ENCODE assay signal across 24 cellular contexts in the genomic region with DNA sequence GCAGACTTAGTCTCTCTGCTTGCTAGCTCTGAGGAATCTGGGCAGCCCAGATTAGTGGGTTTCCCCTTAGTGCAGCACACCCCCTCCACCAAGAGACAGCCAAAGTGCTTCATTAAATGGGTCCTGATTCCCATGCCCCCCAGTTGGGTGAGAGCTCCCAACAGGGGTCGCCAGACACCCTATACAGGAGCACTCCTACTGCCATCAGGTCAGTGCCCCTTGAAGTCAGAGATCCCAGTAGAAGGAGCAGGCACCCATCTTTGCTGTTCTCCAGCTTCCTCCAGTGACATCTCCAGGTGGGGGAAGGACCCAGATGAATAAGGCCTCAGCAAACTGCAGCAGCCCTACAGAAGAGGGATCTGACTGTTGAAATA. TPM values are rescaled to one million over a fixed set of nuclear protein-coding genes. Genes with fewer than 3 reads are reported as not detected.
"Had no signal": no experiment of that assay in that cellular context is flagged by ENCODE, and none has a peak within 500 bp of the region (broad histone marks: within the 10 kb centered on the region; RNA-seq: fewer than 3 reads in every experiment).

No MANE protein-coding gene starts in this region.

- H3K27me3 ChIP-seq: body of pancreas, right lobe of liver, testis had no signal

- H3K9me3 Mint-ChIP-seq: activated CD4-positive, alpha-beta T cell treated with anti-CD3 and anti-CD28 coated beads, Interleukin-2, amount 10 ng/mL, durations not matched to agents 24 days and 14 days had no signal

- H3K4me1 ChIP-seq: body of pancreas, foreskin keratinocyte, heart left ventricle, psoas muscle, right lobe of liver, spleen, testis had no signal

- H3K36me3 Mint-ChIP-seq: immature natural killer cell had no signal

- H3K27ac Mint-ChIP-seq: activated CD4-positive, alpha-beta T cell treated with anti-CD3 and anti-CD28 coated beads, Interleukin-2, amount 10 ng/mL, durations not matched to agents 24 days and 14 days; activated CD8-positive, alpha-beta T cell treated with anti-CD3 and anti-CD28 coated beads, Interleukin-2, amount 10 ng/mL, durations not matched to agents 7 days and 5 days; activated naive CD8-positive, alpha-beta T cell; immature natural killer cell; natural killer cell treated with Interleukin-12 subunit alpha and Interleukin-12 subunit beta and Interleukin-15 and Interleukin-18, amount 100 ng/mL, for 72 hours; stimulated activated naive CD8-positive, alpha-beta T cell treated with anti-CD3 and anti-CD28 coated beads, Interleukin-15, amount 100 ng/mL, for 72 hours; T-helper 17 cell had no signal

- ATAC-seq: activated CD8-positive, alpha-beta T cell treated with anti-CD3 and anti-CD28 coated beads, Interleukin-2, amount 10 ng/mL, durations not matched to agents 7 days and 5 days; body of pancreas; heart left ventricle; psoas muscle; right lobe of liver; stimulated activated naive CD8-positive, alpha-beta T cell treated with anti-CD3 and anti-CD28 coated beads, Interleukin-15, amount 100 ng/mL, for 72 hours; T-helper 17 cell had no signal

- H3K4me1 Mint-ChIP-seq: activated CD4-positive, alpha-beta T cell treated with anti-CD3 and anti-CD28 coated beads, Interleukin-2, amount 10 ng/mL, durations not matched to agents 24 days and 14 days; immature natural killer cell; stimulated activated naive CD8-positive, alpha-beta T cell treated with anti-CD3 and anti-CD28 coated beads, Interleukin-15, amount 100 ng/mL, for 72 hours had no signal

- H3K4me3 ChIP-seq: body of pancreas, coronary artery, heart left ventricle, psoas muscle, right lobe of liver, spleen, testis had no signal

- DNase-seq: activated CD4-positive, alpha-beta T cell treated with anti-CD3 and anti-CD28 coated beads, Interleukin-2, amount 10 ng/mL, durations not matched to agents 24 days and 14 days; activated CD4-positive, CD25-positive, alpha-beta regulatory T cell; activated CD8-positive, alpha-beta memory T cell treated with anti-CD3 and anti-CD28 coated beads, Interleukin-2, amount 50 U/mL, for 4 hours; activated CD8-positive, alpha-beta T cell treated with anti-CD3 and anti-CD28 coated beads, Interleukin-2, amount 10 ng/mL, durations not matched to agents 7 days and 5 days; activated effector memory CD4-positive, alpha-beta T cell treated with anti-CD3 and anti-CD28 coated beads, Interleukin-2, amount 50 U/mL, for 16 hours; activated T-cell treated with anti-CD3 and anti-CD28 coated beads, Interleukin-2, amount 50 U/mL, for 48 hours; amniotic stem cell; body of pancreas; central memory CD4-positive, alpha-beta T cell; effector CD4-positive, alpha-beta T cell; foreskin keratinocyte; heart left ventricle; immature natural killer cell; mesenchymal stem cell; occipital lobe; psoas muscle; right lobe of liver; spleen; stimulated activated naive CD8-positive, alpha-beta T cell treated with anti-CD3 and anti-CD28 coated beads, Interleukin-15, amount 100 ng/mL, for 72 hours; T-helper 17 cell; testis had no signal

- H3K9me3 ChIP-seq: body of pancreas, psoas muscle, right lobe of liver, testis had no signal

- H3K27ac ChIP-seq: body of pancreas, coronary artery, foreskin keratinocyte, heart left ventricle, psoas muscle, right lobe of liver, spleen, testis had no signal

- H3K4me3 Mint-ChIP-seq: activated CD4-positive, alpha-beta T cell treated with anti-CD3 and anti-CD28 coated beads, Interleukin-2, amount 10 ng/mL, durations not matched to agents 24 days and 14 days; activated CD8-positive, alpha-beta T cell treated with anti-CD3 and anti-CD28 coated beads, Interleukin-2, amount 10 ng/mL, durations not matched to agents 7 days and 5 days; activated naive CD8-positive, alpha-beta T cell; immature natural killer cell; natural killer cell treated with Interleukin-12 subunit alpha and Interleukin-12 subunit beta and Interleukin-15 and Interleukin-18, amount 100 ng/mL, for 72 hours; stimulated activated naive CD8-positive, alpha-beta T cell treated with anti-CD3 and anti-CD28 coated beads, Interleukin-15, amount 100 ng/mL, for 72 hours; T-helper 17 cell had no signal

- H3K36me3 ChIP-seq: heart left ventricle, right lobe of liver, spleen had no signal

RNA-seq across cellular contexts. Expression of gene C14orf132, which starts 36.7 kb away (rescaled TPM):
- total RNA-seq: natural killer cell treated with Interleukin-12 subunit alpha and Interleukin-12 subunit beta and Interleukin-15 and Interleukin-18, amount 100 ng/mL, for 72 hours had no signal
- polyA plus RNA-seq: immature natural killer cell had no signal
